ENCODE assay signal across 8 cellular contexts in the genomic region with DNA sequence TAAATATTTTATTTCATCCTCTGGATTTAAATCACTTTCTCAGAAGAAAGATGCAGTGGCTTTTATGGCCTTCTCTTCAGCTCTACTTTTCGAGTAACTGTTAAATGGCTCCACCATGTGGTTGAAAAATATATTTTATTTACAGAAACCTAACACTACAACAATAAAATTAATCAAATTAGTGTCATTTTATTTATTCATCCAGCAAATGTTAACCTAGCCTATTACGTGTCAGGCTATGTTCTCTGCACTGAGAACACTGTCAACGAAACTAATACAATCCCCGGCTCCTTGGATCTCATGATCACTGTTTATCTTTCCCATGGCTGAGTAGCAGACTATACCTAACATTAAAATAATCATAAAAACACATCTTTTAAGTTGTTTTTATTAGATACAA.
DNase-seq lines count a peak whose midpoint lies in the region; ATAC-seq lines count a peak whose summit lies in the region.

No MANE protein-coding gene starts in this region.

- DNase-seq in Caki2 (ENCODE audit: low read depth) (peak; percentile 43), NCI-H1694 (lab: John Stamatoyannopoulos, UW) (peak; percentile 29), T47D (ENCODE audit: low read depth in 1 of 2, low spot score in 1 of 2) (peak; percentile 61 to 65), middle frontal gyrus (ENCODE audit: extremely low spot score, low spot score) (peak; percentile 47), nucleus accumbens (lab: John Stamatoyannopoulos, UW) (no peak)
- DNase-seq in stimulated activated CD4-positive, alpha-beta T cell treated with anti-CD3 and anti-CD28 coated beads, Interleukin-15, amount 100 ng/mL, for 24 hours: no peak
- no peak for DNase-seq in stimulated activated CD4-positive, alpha-beta T cell treated with anti-CD3 and anti-CD28 coated beads, Interleukin-4, amount 100 ng/mL, for 24 hours

- in situ Hi-C loops in Caki2 (cut with HindIII; ENCODE audit: low pct_unique_long_range_greater_than_20kb, low sequenced_read_pairs) (no loop called here), T47D (cut with HindIII; ENCODE audit: low pct_unique_long_range_greater_than_20kb, low sequenced_read_pairs) (no loop called here)

- peak; percentile 70 for ATAC-seq in GM21423 (IDR thresholded peaks at IDR 0.05; ENCODE audit: unreplicated experiment)

Comparison
In these comparisons a context has a peak if more than half of its experiments do, and no peak if none do; other contexts are left out.
1. DNase-seq: peak in Caki2 (single experiment), NCI-H1694 (single experiment), T47D (2 of 2) and middle frontal gyrus (single experiment); none in stimulated activated CD4-positive, alpha-beta T cell treated with anti-CD3 and anti-CD28 coated beads, Interleukin-15, amount 100 ng/mL, for 24 hours (single experiment), stimulated activated CD4-positive, alpha-beta T cell treated with anti-CD3 and anti-CD28 coated beads, Interleukin-4, amount 100 ng/mL, for 24 hours (single experiment) and nucleus accumbens (0 of 56).